8 cellular contexts compared by ENCODE assay signal in the genomic region with DNA sequence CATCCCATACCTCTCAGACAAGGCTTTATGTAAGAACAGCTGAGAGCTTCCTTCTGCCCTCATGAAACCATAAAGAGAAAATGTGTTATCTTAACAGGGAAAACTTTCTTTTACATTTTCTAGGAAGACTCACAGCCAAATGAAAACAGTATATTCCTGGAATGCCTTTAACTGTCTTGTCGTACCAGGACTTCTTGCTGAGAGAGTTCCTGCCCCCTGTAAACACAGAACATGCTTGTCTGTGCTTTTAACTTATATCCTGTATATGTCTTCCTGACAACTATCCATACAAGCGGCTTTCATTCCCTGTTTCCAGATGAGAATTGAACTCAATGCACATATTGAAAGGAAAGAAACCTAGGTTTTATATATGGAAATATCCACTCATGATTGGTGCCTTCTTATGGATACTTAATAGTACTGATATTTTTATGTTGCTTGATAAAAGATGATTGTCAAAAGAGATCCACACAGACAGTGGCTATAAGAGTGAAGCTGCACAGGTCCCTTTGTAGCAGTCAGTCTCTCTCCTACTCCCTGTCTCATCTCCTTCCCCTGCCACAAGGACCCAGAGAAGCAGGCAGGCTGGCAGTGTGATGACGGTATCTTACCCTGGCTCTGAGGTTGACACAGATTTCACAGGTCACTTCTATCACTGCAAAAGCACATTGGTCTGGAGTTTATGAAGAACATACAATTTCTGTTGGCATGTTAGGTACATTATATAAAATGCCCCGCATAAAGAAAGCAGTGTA.
A peak's percentile ranks its signal among the peaks of the same experiment; 100 is the strongest.
DNase-seq lines count a peak whose midpoint lies in the region; ATAC-seq and TF ChIP-seq lines count a peak whose summit lies in the region.

No MANE protein-coding gene starts in this region.

- H3K27me3 ChIP-seq in SK-N-SH (ENCODE audit: insufficient read depth): no peaks in the 10 kb centered on the region

- peak overlapping the region; percentile 80 to 91; a peak in 3 of 4 replicates for H3K27ac ChIP-seq in SK-N-SH (ENCODE audit: low read depth in 2 of 2, low read length in 1 of 2)

- no peaks in the 10 kb centered on the region for H3K9me2 ChIP-seq in SK-N-SH

- ATAC-seq in GM18867 (IDR thresholded peaks at IDR 0.05; ENCODE audit: unreplicated experiment) (peak; percentile 56), HG02973 (IDR thresholded peaks at IDR 0.05; ENCODE audit: unreplicated experiment) (peak; percentile 41), left lobe of liver (no peak)
- peak; percentile 70 for ATAC-seq in activated naive CD8-positive, alpha-beta T cell treated with anti-CD3 and anti-CD28 coated beads, Interleukin-2, amount 50 U/mL, for 24 hours
- peak; percentile 56 to 59 for ATAC-seq in naive thymus-derived CD8-positive, alpha-beta T cell

- 60% methylated on average over 4 of the region's 4 CpGs for WGBS in SK-N-SH (ENCODE audit: low lambda C conversion rate)

- H3K27ac Mint-ChIP-seq in activated naive CD8-positive, alpha-beta T cell treated with anti-CD3 and anti-CD28 coated beads, Interleukin-2, amount 50 U/mL, for 24 hours: peak overlapping the region; percentile 94
- peak overlapping the region; percentile 93 to 100 (median 98) for H3K27ac Mint-ChIP-seq in naive thymus-derived CD8-positive, alpha-beta T cell

- peaks cover 19% of the 10 kb centered on the region for H3K9me3 Mint-ChIP-seq in activated naive CD8-positive, alpha-beta T cell treated with anti-CD3 and anti-CD28 coated beads, Interleukin-2, amount 50 U/mL, for 24 hours
- peaks cover 0 to 10% (median 0%) of the 10 kb centered on the region in 9 donors for H3K9me3 Mint-ChIP-seq in naive thymus-derived CD8-positive, alpha-beta T cell

- H3K79me2 ChIP-seq in SK-N-SH (ENCODE audit: insufficient read depth): no peaks in the 10 kb centered on the region

- TF ChIP-seq CTCF in SK-N-SH (IDR thresholded peaks at IDR 0.05): no peak

- H3K9ac ChIP-seq in SK-N-SH: peak overlapping the region; percentile 53

- peaks cover 2 to 10% of the 10 kb centered on the region in 2 experiments for H3K4me1 ChIP-seq in SK-N-SH (ENCODE audit: control insufficient read depth in 1 of 2, insufficient read depth in 2 of 2, low read depth in 1 of 2, low read length in 1 of 2)

- peaks cover 6% of the 10 kb centered on the region for H3F3A ChIP-seq in SK-N-SH (replicated peaks; ENCODE audit: insufficient read depth)

- H3K9me3 ChIP-seq in SK-N-SH: no peaks in the 10 kb centered on the region

- H3K36me3 ChIP-seq in SK-N-SH (replicated peaks in 1 of 2; ENCODE audit: control insufficient read depth in 1 of 2, insufficient read depth in 2 of 2, low read length in 1 of 2): no peaks in the 10 kb centered on the region

- DNase-seq in SK-N-SH (no peak), NCI-H1417 (lab: John Stamatoyannopoulos, UW) (no peak), left lobe of liver (ENCODE audit: low spot score) (no peak), NCI-H524 treated with DMSO at 0.1 percent for 48 hours (lab: John Stamatoyannopoulos, UW) (no peak)
- DNase-seq in activated naive CD8-positive, alpha-beta T cell treated with anti-CD3 and anti-CD28 coated beads, Interleukin-2, amount 50 U/mL, for 24 hours: peak; percentile 38
- peak in 8 of 10 donors; percentile 1 to 43 (median 10) for DNase-seq in naive thymus-derived CD8-positive, alpha-beta T cell

- H3K4me3 ChIP-seq in SK-N-SH (ENCODE audit: low read depth in 2 of 2, low read length in 1 of 2): no peak overlapping the region

- CTCF ChIA-PET in SK-N-SH (lab: Yijun Ruan, JAX): no interaction called here

- peaks cover 5% of the 10 kb centered on the region for H3K36me3 Mint-ChIP-seq in activated naive CD8-positive, alpha-beta T cell treated with anti-CD3 and anti-CD28 coated beads, Interleukin-2, amount 50 U/mL, for 24 hours (ENCODE audit: low read depth)
- peaks cover 0 to 3% (median 0%) of the 10 kb centered on the region in 3 donors for H3K36me3 Mint-ChIP-seq in naive thymus-derived CD8-positive, alpha-beta T cell

- H3K4me1 Mint-ChIP-seq in activated naive CD8-positive, alpha-beta T cell treated with anti-CD3 and anti-CD28 coated beads, Interleukin-2, amount 50 U/mL, for 24 hours: peaks cover 49% of the 10 kb centered on the region
- H3K4me1 Mint-ChIP-seq in naive thymus-derived CD8-positive, alpha-beta T cell: peaks cover 10 to 40% (median 33%) of the 10 kb centered on the region in 4 donors

- peak overlapping the region; percentile 86 for H2AFZ ChIP-seq in SK-N-SH (ENCODE audit: low read depth)

- no peak for TF ChIP-seq EP300 in SK-N-SH (IDR thresholded peaks at IDR 0.05; ENCODE audit: borderline replicate concordance in 1 of 2, low read depth in 1 of 2, low read length in 1 of 2)

- no peaks in the 10 kb centered on the region for H4K20me1 ChIP-seq in SK-N-SH (ENCODE audit: insufficient read depth)

- H3K4me3 Mint-ChIP-seq in activated naive CD8-positive, alpha-beta T cell treated with anti-CD3 and anti-CD28 coated beads, Interleukin-2, amount 50 U/mL, for 24 hours: peak overlapping the region; percentile 76
- peak overlapping the region; percentile 61 to 88 (median 80) for H3K4me3 Mint-ChIP-seq in naive thymus-derived CD8-positive, alpha-beta T cell

- POLR2A ChIA-PET in SK-N-SH (lab: Yijun Ruan, JAX): no interaction called here
- POLR2A ChIA-PET in naive thymus-derived CD8-positive, alpha-beta T cell (lab: Charles Lee): no interaction called here

- no peaks in the 10 kb centered on the region for H3K27me3 Mint-ChIP-seq in activated naive CD8-positive, alpha-beta T cell treated with anti-CD3 and anti-CD28 coated beads, Interleukin-2, amount 50 U/mL, for 24 hours
- no peaks in the 10 kb centered on the region for H3K27me3 Mint-ChIP-seq in naive thymus-derived CD8-positive, alpha-beta T cell

- peak overlapping the region; percentile 26; the same call in 1 of the 2 replicates for H3K4me2 ChIP-seq in SK-N-SH

- TF ChIP-seq RAD21 in SK-N-SH (IDR thresholded peaks at IDR 0.05; ENCODE audit: low read length): no peak

TF ChIP-seq in SK-N-SH, 30 proteins besides CTCF, POLR2A, EP300 and RAD21:
- TF ChIP-seq NRF1 (IDR thresholded peaks at IDR 0.05; ENCODE audit: low read depth, low read length) (no peak), YY1 (IDR thresholded peaks at IDR 0.05; ENCODE audit: low read depth) (no peak)

Comparison
In these comparisons a context has a peak if more than half of its experiments do, and no peak if none do; other contexts are left out.
1. DNase-seq: peak in activated naive CD8-positive, alpha-beta T cell treated with anti-CD3 and anti-CD28 coated beads, Interleukin-2, amount 50 U/mL, for 24 hours (single experiment) and naive thymus-derived CD8-positive, alpha-beta T cell (8 of 10); none in SK-N-SH (single experiment), NCI-H1417 (0 of 3), left lobe of liver (single experiment) and NCI-H524 treated with DMSO at 0.1 percent for 48 hours (single experiment).